27 cellular contexts compared by ENCODE assay signal in the genomic region with DNA sequence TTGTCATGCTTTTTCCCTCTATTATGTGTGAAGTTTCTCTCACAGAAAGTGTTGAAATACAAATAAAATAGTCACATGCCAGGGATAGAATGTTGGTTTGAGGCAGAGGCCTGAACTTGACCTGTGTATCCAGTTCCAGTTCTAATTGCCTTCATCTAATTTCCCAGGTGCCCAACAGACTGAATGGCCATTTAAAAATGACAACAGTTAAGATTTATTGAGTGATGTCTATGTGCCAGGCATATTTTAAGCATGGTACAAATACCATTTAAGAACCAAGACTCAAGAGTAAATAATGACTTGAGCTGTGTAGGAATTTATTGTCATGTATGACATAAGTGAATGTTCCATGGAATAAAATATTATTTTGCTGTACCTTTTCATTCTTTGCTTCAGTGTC.
"Had no signal": no experiment of that assay in that cellular context is flagged by ENCODE, and none has a peak within 500 bp of the region (broad histone marks: within the 10 kb centered on the region; RNA-seq: fewer than 3 reads in every experiment).

No MANE protein-coding gene starts in this region.

- H3K27me3 Mint-ChIP-seq: central memory CD8-positive, alpha-beta T cell; dendritic cell treated with granulocyte-macrophage colony-stimulating factor and Interleukin-4, amounts not matched to agents 40 ng/mL and 50 ng/mL, for 4 days; naive thymus-derived CD8-positive, alpha-beta T cell; stimulated activated memory B cell treated with anti-CD40 and anti-IgM and Interleukin-4, amounts not matched to agents 10 μg/mL and 1 μg/mL and 100 μg/mL, for 72 hours had no signal

- H2AFZ ChIP-seq: hepatocyte had no signal

- H3K4me3 Mint-ChIP-seq: central memory CD8-positive, alpha-beta T cell; dendritic cell treated with granulocyte-macrophage colony-stimulating factor and Interleukin-4, amounts not matched to agents 40 ng/mL and 50 ng/mL, for 4 days; mesothelial cell of epicardium; naive thymus-derived CD8-positive, alpha-beta T cell; nephron progenitor cell; stimulated activated memory B cell treated with anti-CD40 and anti-IgM and Interleukin-4, amounts not matched to agents 10 μg/mL and 1 μg/mL and 100 μg/mL, for 72 hours had no signal

- H3K4me1 Mint-ChIP-seq: central memory CD8-positive, alpha-beta T cell; mesothelial cell of epicardium; naive thymus-derived CD8-positive, alpha-beta T cell; stimulated activated memory B cell treated with anti-CD40 and anti-IgM and Interleukin-4, amounts not matched to agents 10 μg/mL and 1 μg/mL and 100 μg/mL, for 72 hours had no signal

- H3K27ac Mint-ChIP-seq: dendritic cell treated with granulocyte-macrophage colony-stimulating factor and Interleukin-4, amounts not matched to agents 40 ng/mL and 50 ng/mL, for 4 days; mesothelial cell of epicardium; stimulated activated memory B cell treated with anti-CD40 and anti-IgM and Interleukin-4, amounts not matched to agents 10 μg/mL and 1 μg/mL and 100 μg/mL, for 72 hours had no signal

- H3K4me3 ChIP-seq: colonic mucosa, esophagus squamous epithelium, gastroesophageal sphincter, heart left ventricle, hepatocyte, left lung, mucosa of descending colon, right lobe of liver, testis, tibial nerve, upper lobe of left lung, uterus had no signal

- H3K9me3 ChIP-seq: colonic mucosa, esophagus squamous epithelium, gastroesophageal sphincter, heart left ventricle, left lung, mucosa of descending colon, right lobe of liver, testis, tibial nerve, upper lobe of left lung, uterus had no signal

- DNase-seq: colonic mucosa; effector memory CD4-positive, alpha-beta T cell; esophagus squamous epithelium; heart left ventricle; kidney; left lung; mesenchymal stem cell; mucosa of descending colon; naive thymus-derived CD8-positive, alpha-beta T cell; nephron progenitor cell; nucleus accumbens; posterior cingulate gyrus; right lobe of liver; stimulated activated CD4-positive, alpha-beta T cell treated with anti-CD3 and anti-CD28 coated beads, Interleukin-2, amount 100 ng/mL, for 24 hours; stimulated activated CD4-positive, alpha-beta T cell treated with anti-CD3 and anti-CD28 coated beads, Interleukin-4, amount 100 ng/mL, for 24 hours; stimulated activated naive CD8-positive, alpha-beta T cell treated with anti-CD3 and anti-CD28 coated beads, Interleukin-15, Interleukin-2, amounts not matched to agents 100 U/mL and 50 U/mL, for 24 hours; substantia nigra; testis; upper lobe of left lung; uterus had no signal

- H3K27ac ChIP-seq: colonic mucosa, esophagus squamous epithelium, gastroesophageal sphincter, heart left ventricle, hepatocyte, left lung, right lobe of liver, testis, tibial nerve, upper lobe of left lung, uterus had no signal

- H3K36me3 ChIP-seq: colonic mucosa, uterus had no signal

- H3K9me3 Mint-ChIP-seq: central memory CD8-positive, alpha-beta T cell; dendritic cell treated with granulocyte-macrophage colony-stimulating factor and Interleukin-4, amounts not matched to agents 40 ng/mL and 50 ng/mL, for 4 days; mesothelial cell of epicardium; naive thymus-derived CD8-positive, alpha-beta T cell; nephron progenitor cell; stimulated activated memory B cell treated with anti-CD40 and anti-IgM and Interleukin-4, amounts not matched to agents 10 μg/mL and 1 μg/mL and 100 μg/mL, for 72 hours had no signal

- ATAC-seq: gastroesophageal sphincter; mucosa of descending colon; naive thymus-derived CD8-positive, alpha-beta T cell; right lobe of liver; stimulated activated memory B cell treated with anti-CD40 and anti-IgM and Interleukin-4, amounts not matched to agents 10 μg/mL and 1 μg/mL and 100 μg/mL, for 72 hours; stimulated activated naive CD8-positive, alpha-beta T cell treated with anti-CD3 and anti-CD28 coated beads, Interleukin-15, Interleukin-2, amounts not matched to agents 100 U/mL and 50 U/mL, for 24 hours had no signal

- H3K27me3 ChIP-seq: colonic mucosa, esophagus squamous epithelium, gastroesophageal sphincter, heart left ventricle, hepatocyte, left lung, right lobe of liver, testis, tibial nerve, upper lobe of left lung, uterus had no signal

- H3K4me2 ChIP-seq: hepatocyte had no signal

- H3K4me1 ChIP-seq: colonic mucosa, esophagus squamous epithelium, gastroesophageal sphincter, left lung, right lobe of liver, testis, tibial nerve, upper lobe of left lung, uterus had no signal

- H3K79me2 ChIP-seq: hepatocyte had no signal
